Comparison of ENCODE assay signal across 9 cellular contexts in genomic region chr5:32233696-32234447, GRCh38. TPM values are rescaled to one million over a fixed set of nuclear protein-coding genes. Genes with fewer than 3 reads are reported as not detected.
DNase-seq lines count a peak whose midpoint lies in the region; ATAC-seq and TF ChIP-seq lines count a peak whose summit lies in the region.
"Had no signal": no experiment of that assay in that cellular context is flagged by ENCODE, and none has a peak within 500 bp of the region (broad histone marks: within the 10 kb centered on the region; RNA-seq: fewer than 3 reads in every experiment).

No MANE protein-coding gene starts in this region.

- in situ Hi-C loops in GM13976 (cut with MboI; ENCODE audit: low sequenced_read_pairs, unreplicated experiment) = loop anchor here (10.0 kb wide), 1 partner anchor 381 kb away; no protein-coding TSS in a partner anchor

- H3K27ac ChIP-seq in tibial nerve = peak overlapping the region; percentile 48 to 90 (median 74)

- H3K27me3 ChIP-seq in tibial nerve = no peaks in the 10 kb centered on the region

- no peak for ATAC-seq in activated CD4-positive, alpha-beta T cell treated with anti-CD3 and anti-CD28 coated beads for 36 hours
- ATAC-seq in left colon = peak; percentile 65

- no peaks in the 10 kb centered on the region for H3K27me3 Mint-ChIP-seq in activated CD4-positive, alpha-beta T cell treated with anti-CD3 and anti-CD28 coated beads, Interleukin-2, amount 10 ng/mL, durations not matched to agents 24 days and 14 days
- H3K27me3 Mint-ChIP-seq in activated CD4-positive, alpha-beta T cell treated with anti-CD3 and anti-CD28 coated beads for 36 hours = no peaks in the 10 kb centered on the region
- no peaks in the 10 kb centered on the region for H3K27me3 Mint-ChIP-seq in brain
- H3K27me3 Mint-ChIP-seq: activated naive CD8-positive, alpha-beta T cell had no signal

- no peak overlapping the region for H3K4me3 Mint-ChIP-seq in activated CD4-positive, alpha-beta T cell treated with anti-CD3 and anti-CD28 coated beads, Interleukin-2, amount 10 ng/mL, durations not matched to agents 24 days and 14 days
- no peak overlapping the region for H3K4me3 Mint-ChIP-seq in activated CD4-positive, alpha-beta T cell treated with anti-CD3 and anti-CD28 coated beads for 36 hours
- peak overlapping the region in 1 of 5 experiments; percentile 7 for H3K4me3 Mint-ChIP-seq in brain
- H3K4me3 Mint-ChIP-seq: activated naive CD8-positive, alpha-beta T cell had no signal

- TF ChIP-seq EP300 in tibial nerve (IDR thresholded peaks at IDR 0.05) = peak in 1 of 2 donors; percentile 69

- DNase-seq in activated CD4-positive, alpha-beta T cell treated with anti-CD3 and anti-CD28 coated beads, Interleukin-2, amount 10 ng/mL, durations not matched to agents 24 days and 14 days = no peak
- DNase-seq in activated CD4-positive, alpha-beta T cell treated with anti-CD3 and anti-CD28 coated beads for 36 hours = no peak
- DNase-seq in left colon (no peak), tibial nerve (ENCODE audit: low spot score in 2 of 2) (peak in 1 of 2 donors; percentile 39), NCI-H146 (lab: John Stamatoyannopoulos, UW) (no peak), GM13976 (ENCODE audit: low spot score) (no peak), SHP77 (lab: John Stamatoyannopoulos, UW) (no peak)

- intact Hi-C loops in activated CD4-positive, alpha-beta T cell treated with anti-CD3 and anti-CD28 coated beads, Interleukin-2, amount 10 ng/mL, durations not matched to agents 24 days and 14 days (cut with micrococcal nuclease) = loop anchor here (10.0 kb wide), 1 partner anchor 351 kb away; the partner anchor contains the start of gene SUB1
- intact Hi-C loops in activated CD4-positive, alpha-beta T cell treated with anti-CD3 and anti-CD28 coated beads for 36 hours (cut with DNase I, micrococcal nuclease) = loop anchor here (2.0 kb wide), 2 partner anchors 59 to 379 kb away; partner anchors contain the start of gene GOLPH3 (in 1 of the 2)
- intact Hi-C loops in left colon (cut with DNase I, micrococcal nuclease) = loop anchor here (5.0 to 10.0 kb wide), 2 partner anchors 91 to 93 kb away; no protein-coding TSS in a partner anchor

- H3K36me3 Mint-ChIP-seq in activated CD4-positive, alpha-beta T cell treated with anti-CD3 and anti-CD28 coated beads, Interleukin-2, amount 10 ng/mL, durations not matched to agents 24 days and 14 days (ENCODE audit: low read depth) = peaks cover 29% of the 10 kb centered on the region
- H3K36me3 Mint-ChIP-seq in activated CD4-positive, alpha-beta T cell treated with anti-CD3 and anti-CD28 coated beads for 36 hours (ENCODE audit: low read depth) = peaks cover 25% of the 10 kb centered on the region
- H3K36me3 Mint-ChIP-seq in brain = peaks cover 52% of the 10 kb centered on the region

- WGBS in tibial nerve, 2 donors = 30 to 32% methylated on average over 10 of the region's 10 CpGs

- CTCF ChIA-PET in activated CD4-positive, alpha-beta T cell treated with anti-CD3 and anti-CD28 coated beads for 36 hours (lab: Charles Lee) = interaction anchor here (0.6 to 8.9 kb wide), 10 partner anchors 41 to 1189 kb away, joined by 3 to 166 read pairs (median 8); no protein-coding TSS in a partner anchor

- H3K9me3 Mint-ChIP-seq in activated CD4-positive, alpha-beta T cell treated with anti-CD3 and anti-CD28 coated beads, Interleukin-2, amount 10 ng/mL, durations not matched to agents 24 days and 14 days = no peaks in the 10 kb centered on the region
- H3K9me3 Mint-ChIP-seq in activated CD4-positive, alpha-beta T cell treated with anti-CD3 and anti-CD28 coated beads for 36 hours (ENCODE audit: low read depth) = no peaks in the 10 kb centered on the region
- H3K9me3 Mint-ChIP-seq in brain = no peaks in the 10 kb centered on the region

- TF ChIP-seq POLR2A in tibial nerve (IDR thresholded peaks at IDR 0.05) = no peak

- H3K4me3 ChIP-seq in tibial nerve = no peak overlapping the region

- peaks cover 0 to 51% (median 6%) of the 10 kb centered on the region in 3 donors for H3K36me3 ChIP-seq in tibial nerve

- TF ChIP-seq CTCF in brain (conservative IDR thresholded peaks at IDR 0.05) (no peak), tibial nerve (IDR thresholded peaks at IDR 0.05) (no peak), GM13976 (IDR thresholded peaks at IDR 0.05; ENCODE audit: borderline replicate concordance, control extremely low read depth, extremely low read depth, insufficient read depth, missing control alignments) (no peak)

- POLR2A ChIA-PET in activated CD4-positive, alpha-beta T cell treated with anti-CD3 and anti-CD28 coated beads for 36 hours (lab: Charles Lee) = no interaction called here

- H3K27ac Mint-ChIP-seq in activated CD4-positive, alpha-beta T cell treated with anti-CD3 and anti-CD28 coated beads, Interleukin-2, amount 10 ng/mL, durations not matched to agents 24 days and 14 days = peak overlapping the region; percentile 69
- no peak overlapping the region for H3K27ac Mint-ChIP-seq in activated CD4-positive, alpha-beta T cell treated with anti-CD3 and anti-CD28 coated beads for 36 hours
- H3K27ac Mint-ChIP-seq in brain = peak overlapping the region in 4 of 5 experiments; percentile 59 to 85 (median 81)
- H3K27ac Mint-ChIP-seq: activated naive CD8-positive, alpha-beta T cell had no signal

- H3K4me1 Mint-ChIP-seq in activated CD4-positive, alpha-beta T cell treated with anti-CD3 and anti-CD28 coated beads, Interleukin-2, amount 10 ng/mL, durations not matched to agents 24 days and 14 days = peaks cover 12% of the 10 kb centered on the region
- no peaks in the 10 kb centered on the region for H3K4me1 Mint-ChIP-seq in activated CD4-positive, alpha-beta T cell treated with anti-CD3 and anti-CD28 coated beads for 36 hours
- peaks cover 30% of the 10 kb centered on the region for H3K4me1 Mint-ChIP-seq in brain

- no peaks in the 10 kb centered on the region for H3K9me3 ChIP-seq in tibial nerve

- peaks cover 0 to 50% (median 33%) of the 10 kb centered on the region in 4 donors for H3K4me1 ChIP-seq in tibial nerve

RNA-seq across cellular contexts. Expression of gene GOLPH3, which starts 59.8 kb away (rescaled TPM):
- total RNA-seq in activated CD4-positive, alpha-beta T cell treated with anti-CD3 and anti-CD28 coated beads, Interleukin-2, amount 10 ng/mL, durations not matched to agents 24 days and 14 days = 85.4 and 92.7 TPM in 2 replicates
- total RNA-seq in activated CD4-positive, alpha-beta T cell treated with anti-CD3 and anti-CD28 coated beads for 36 hours = 10 to 100 TPM; 54.2 to 58.3 TPM
- 55.4 TPM for polyA plus RNA-seq in brain (ENCODE audit: insufficient read depth, low read depth, low replicate concordance)
- total RNA-seq in left colon = 100 to 1,000 TPM; 123 to 131 TPM
- total RNA-seq in tibial nerve = 100 to 1,000 TPM in 2 of 4 donors, 10 to 100 TPM in 2; 90.6 to 115 (median 102) TPM
